In genomic region chr6:37269105-37269504, GRCh38 we compare ENCODE assay signal across 32 cellular contexts. TPM values are rescaled to one million over a fixed set of nuclear protein-coding genes. Genes with fewer than 3 reads are reported as not detected.
DNase-seq lines count a peak whose midpoint lies in the region; ATAC-seq lines count a peak whose summit lies in the region.
"Had no signal": no experiment of that assay in that cellular context is flagged by ENCODE, and none has a peak within 500 bp of the region (broad histone marks: within the 10 kb centered on the region; RNA-seq: fewer than 3 reads in every experiment).

No MANE protein-coding gene starts in this region.

- intact Hi-C loops in activated T-helper 1 cell treated with anti-CD3 and anti-CD28 coated beads, Interleukin-12 subunit alpha, Interleukin-12 subunit beta, Interleukin-2, Interleukin-4 antibody, amounts not matched to agents 30 ng/mL and 10 ng/mL and 1 ng/mL, durations not matched to agents 14 hours and 24 hours and 36 hours (cut with micrococcal nuclease) = no loop called here

- H3K36me3 Mint-ChIP-seq in activated T-helper 1 cell treated with anti-CD3 and anti-CD28 coated beads, Interleukin-12 subunit alpha, Interleukin-12 subunit beta, Interleukin-2, Interleukin-4 antibody, amounts not matched to agents 30 ng/mL and 10 ng/mL and 1 ng/mL, durations not matched to agents 14 hours and 24 hours and 36 hours (ENCODE audit: low read depth) = peaks cover 33% of the 10 kb centered on the region

- ATAC-seq in left lobe of liver (peak; percentile 62), GM21526 (IDR thresholded peaks at IDR 0.05; ENCODE audit: low FRiP score, unreplicated experiment) (no peak), GM21515 (IDR thresholded peaks at IDR 0.05; ENCODE audit: unreplicated experiment) (no peak)
- ATAC-seq: A549; CD8-positive, alpha-beta T cell had no signal

- DNase-seq in activated T-helper 1 cell treated with anti-CD3 and anti-CD28 coated beads, Interleukin-12 subunit alpha, Interleukin-12 subunit beta, Interleukin-2, Interleukin-4 antibody, amounts not matched to agents 30 ng/mL and 10 ng/mL and 1 ng/mL, durations not matched to agents 14 hours and 24 hours and 36 hours (ENCODE audit: low spot score) = no peak
- DNase-seq in left lobe of liver (ENCODE audit: low spot score) (no peak), cortex of kidney (lab: John Stamatoyannopoulos, UW) (no peak)
- DNase-seq: 8988T; ACHN; BE2C; C1 segment of cervical spinal cord; Caco-2; Calu3; CD4-positive, alpha-beta memory T cell; CD4-positive, alpha-beta T cell; CD4-positive, CD25-positive, alpha-beta regulatory T cell; CD8-positive, alpha-beta memory T cell; CD8-positive, alpha-beta T cell; COR-L47; DMS 273 treated with DMSO at 0.1 percent for 48 hours; DMS153; DMS53; DMS79; DMS79 treated with DMSO at 0.1 percent for 48 hours; DND-41; EL had no signal

- peak overlapping the region; percentile 33 for H3K27ac ChIP-seq in KOPT-K1 (ENCODE audit: low read depth, low read length, poor library complexity, severe bottlenecking)
- H3K27ac ChIP-seq: 22Rv1; A549; BLaER1; BLaER1 treated with 17β-estradiol and CSF1 and Interleukin-3, amounts not matched to agents 10 nM and 100 nM; C4-2B had no signal

- H3K4me1 Mint-ChIP-seq in activated T-helper 1 cell treated with anti-CD3 and anti-CD28 coated beads, Interleukin-12 subunit alpha, Interleukin-12 subunit beta, Interleukin-2, Interleukin-4 antibody, amounts not matched to agents 30 ng/mL and 10 ng/mL and 1 ng/mL, durations not matched to agents 14 hours and 24 hours and 36 hours (ENCODE audit: low read depth) = peaks cover 72% of the 10 kb centered on the region

- peak overlapping the region; percentile 13 for H3K27ac Mint-ChIP-seq in activated T-helper 1 cell treated with anti-CD3 and anti-CD28 coated beads, Interleukin-12 subunit alpha, Interleukin-12 subunit beta, Interleukin-2, Interleukin-4 antibody, amounts not matched to agents 30 ng/mL and 10 ng/mL and 1 ng/mL, durations not matched to agents 14 hours and 24 hours and 36 hours
- H3K27ac Mint-ChIP-seq: B cell; CD14-positive monocyte; CD4-positive, alpha-beta T cell; CD8-positive, alpha-beta T cell had no signal

- no peaks in the 10 kb centered on the region for H3K9me3 ChIP-seq in KOPT-K1 (ENCODE audit: insufficient read depth, low read length, poor library complexity, severe bottlenecking)
- H3K9me3 ChIP-seq: BE2C, Caco-2 had no signal

- H3K4me3 Mint-ChIP-seq in activated T-helper 1 cell treated with anti-CD3 and anti-CD28 coated beads, Interleukin-12 subunit alpha, Interleukin-12 subunit beta, Interleukin-2, Interleukin-4 antibody, amounts not matched to agents 30 ng/mL and 10 ng/mL and 1 ng/mL, durations not matched to agents 14 hours and 24 hours and 36 hours = no peak overlapping the region
- H3K4me3 Mint-ChIP-seq: B cell; CD14-positive monocyte; CD4-positive, alpha-beta memory T cell; CD4-positive, alpha-beta T cell; CD4-positive, CD25-positive, alpha-beta regulatory T cell; CD8-positive, alpha-beta memory T cell; CD8-positive, alpha-beta T cell had no signal

- H3K36me3 ChIP-seq in KOPT-K1 (ENCODE audit: insufficient read depth, low read length) = peaks cover 25% of the 10 kb centered on the region
- H3K36me3 ChIP-seq: BE2C had no signal

- H3K9me3 Mint-ChIP-seq in activated T-helper 1 cell treated with anti-CD3 and anti-CD28 coated beads, Interleukin-12 subunit alpha, Interleukin-12 subunit beta, Interleukin-2, Interleukin-4 antibody, amounts not matched to agents 30 ng/mL and 10 ng/mL and 1 ng/mL, durations not matched to agents 14 hours and 24 hours and 36 hours = no peaks in the 10 kb centered on the region
- H3K9me3 Mint-ChIP-seq: CD4-positive, alpha-beta memory T cell; CD4-positive, alpha-beta T cell; CD4-positive, CD25-positive, alpha-beta regulatory T cell; CD8-positive, alpha-beta memory T cell; CD8-positive, alpha-beta T cell had no signal

- H3K27me3 Mint-ChIP-seq in activated T-helper 1 cell treated with anti-CD3 and anti-CD28 coated beads, Interleukin-12 subunit alpha, Interleukin-12 subunit beta, Interleukin-2, Interleukin-4 antibody, amounts not matched to agents 30 ng/mL and 10 ng/mL and 1 ng/mL, durations not matched to agents 14 hours and 24 hours and 36 hours (ENCODE audit: insufficient read depth) = no peaks in the 10 kb centered on the region
- H3K27me3 Mint-ChIP-seq: B cell; CD4-positive, alpha-beta memory T cell; CD4-positive, alpha-beta T cell; CD4-positive, CD25-positive, alpha-beta regulatory T cell; CD8-positive, alpha-beta memory T cell had no signal

RNA-seq across cellular contexts. Expression of gene TMEM217, which starts 11.2 kb away (rescaled TPM):
- total RNA-seq in activated T-helper 1 cell treated with anti-CD3 and anti-CD28 coated beads, Interleukin-12 subunit alpha, Interleukin-12 subunit beta, Interleukin-2, Interleukin-4 antibody, amounts not matched to agents 30 ng/mL and 10 ng/mL and 1 ng/mL, durations not matched to agents 14 hours and 24 hours and 36 hours = 7.7 and 9.9 TPM in 2 replicates
- total RNA-seq in left lobe of liver = not detected

RNA-seq across cellular contexts. Expression of gene TBC1D22B, which starts 11.5 kb away (rescaled TPM):
- total RNA-seq in activated T-helper 1 cell treated with anti-CD3 and anti-CD28 coated beads, Interleukin-12 subunit alpha, Interleukin-12 subunit beta, Interleukin-2, Interleukin-4 antibody, amounts not matched to agents 30 ng/mL and 10 ng/mL and 1 ng/mL, durations not matched to agents 14 hours and 24 hours and 36 hours = 20.8 and 21.2 TPM in 2 replicates
- total RNA-seq in left lobe of liver = 2.1 TPM
